Comparison of ENCODE assay signal across 22 cellular contexts in the genomic region with DNA sequence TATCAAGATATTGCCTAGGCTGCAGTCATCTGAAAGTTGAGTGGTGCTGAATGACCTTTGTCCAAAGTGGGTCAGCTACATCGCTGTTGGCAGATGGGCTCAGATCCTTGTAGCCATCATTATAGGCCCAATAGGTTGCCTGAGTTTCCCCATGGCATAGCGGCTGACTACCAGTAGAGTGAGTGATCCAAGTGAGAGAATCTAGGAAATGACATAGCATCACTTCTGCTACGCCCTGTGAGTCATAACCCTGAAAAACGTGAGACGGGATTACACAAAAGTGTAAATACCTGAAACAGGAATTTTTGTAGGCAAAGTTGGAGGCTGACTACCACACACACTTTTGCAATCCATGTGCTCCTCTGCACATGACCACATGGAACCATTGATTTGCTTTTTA.
DNase-seq lines count a peak whose midpoint lies in the region; ATAC-seq, FAIRE-seq and TF ChIP-seq lines count a peak whose summit lies in the region.
"Had no signal": no experiment of that assay in that cellular context is flagged by ENCODE, and none has a peak within 500 bp of the region (broad histone marks: within the 10 kb centered on the region; RNA-seq: fewer than 3 reads in every experiment).

No MANE protein-coding gene starts in this region.

- no peaks in the 10 kb centered on the region for H3K4me1 ChIP-seq in HepG2 (ENCODE audit: insufficient read depth, low read length)
- H3K4me1 ChIP-seq in right lobe of liver, result no peaks in the 10 kb centered on the region
- H3K4me1 ChIP-seq in MM.1S (ENCODE audit: low read length), result no peaks in the 10 kb centered on the region
- H3K4me1 ChIP-seq: BLaER1, Caco-2 had no signal

- no peaks in the 10 kb centered on the region for H3K4me1 Mint-ChIP-seq in activated naive CD8-positive, alpha-beta T cell treated with anti-CD3 and anti-CD28 coated beads, Interleukin-2, amount 50 U/mL, for 24 hours
- H3K4me1 Mint-ChIP-seq: B cell; CD4-positive, CD25-positive, alpha-beta regulatory T cell had no signal

- no peak for TF ChIP-seq RAD21 in HepG2 (CRISPR knock-in tag; IDR thresholded peaks at IDR 0.05)

- H3K79me2 ChIP-seq in HepG2 (ENCODE audit: insufficient read depth, low read length) (no peaks in the 10 kb centered on the region), MM.1S (ENCODE audit: low read length) (no peaks in the 10 kb centered on the region)

- no peaks in the 10 kb centered on the region for H3K36me3 ChIP-seq in HepG2 (replicated peaks in 1 of 2; ENCODE audit: control insufficient read depth in 1 of 2, insufficient read depth in 2 of 2, low read length in 2 of 2)
- H3K36me3 ChIP-seq in right lobe of liver, result no peaks in the 10 kb centered on the region
- H3K36me3 ChIP-seq in MM.1S (replicated peaks; ENCODE audit: insufficient read depth, low read length), result no peaks in the 10 kb centered on the region
- H3K36me3 ChIP-seq: BLaER1 had no signal

- no peak for ATAC-seq in HepG2
- ATAC-seq in right lobe of liver, result no peak
- no peak for ATAC-seq in activated naive CD8-positive, alpha-beta T cell treated with anti-CD3 and anti-CD28 coated beads, Interleukin-2, amount 50 U/mL, for 24 hours
- ATAC-seq: CD8-positive, alpha-beta T cell; GM12878 had no signal

- DNase-seq in HepG2 (ENCODE audit: low spot score) (no peak), right lobe of liver (no peak), HT1080 (ENCODE audit: low read depth) (peak; percentile 54), epithelial cell of esophagus (ENCODE audit: low read depth) (peak; percentile 0), MM.1S (no peak)
- DNase-seq in activated naive CD8-positive, alpha-beta T cell treated with anti-CD3 and anti-CD28 coated beads, Interleukin-2, amount 50 U/mL, for 24 hours, result no peak
- DNase-seq: Caco-2; CD4-positive, CD25-positive, alpha-beta regulatory T cell; CD8-positive, alpha-beta T cell; DMS 273 treated with DMSO at 0.1 percent for 48 hours; DND-41; GDM1; GM23248; H7; HCEC 1CT had no signal

- no peak for TF ChIP-seq POLR2A in HepG2 (IDR thresholded peaks at IDR 0.05; ENCODE audit: insufficient read depth in 1 of 2, low read depth in 2 of 2, low read length in 2 of 2)
- TF ChIP-seq POLR2A in right lobe of liver (IDR thresholded peaks at IDR 0.05), result no peak

- no peak overlapping the region for H3K9ac ChIP-seq in HepG2 (ENCODE audit: insufficient read depth, low read depth, low read length)
- H3K9ac ChIP-seq in MM.1S (ENCODE audit: low read length), result no peak overlapping the region
- H3K9ac ChIP-seq: BLaER1, GM23248 had no signal

- H3K36me3 Mint-ChIP-seq in activated naive CD8-positive, alpha-beta T cell treated with anti-CD3 and anti-CD28 coated beads, Interleukin-2, amount 50 U/mL, for 24 hours (ENCODE audit: low read depth), result no peaks in the 10 kb centered on the region
- H3K36me3 Mint-ChIP-seq: CD4-positive, CD25-positive, alpha-beta regulatory T cell; CD8-positive, alpha-beta T cell had no signal

- intact Hi-C loops in HepG2 (cut with micrococcal nuclease; ENCODE audit: unreplicated experiment), result no loop called here
- intact Hi-C loops in right lobe of liver (cut with DNase I), result no loop called here

- no peaks in the 10 kb centered on the region for H4K20me1 ChIP-seq in HepG2 (ENCODE audit: insufficient read depth, low read length)
- no peaks in the 10 kb centered on the region for H4K20me1 ChIP-seq in MM.1S (ENCODE audit: insufficient read depth, low read length)
- H4K20me1 ChIP-seq: BLaER1 had no signal

- H3K27me3 ChIP-seq in HepG2 (ENCODE audit: control insufficient read depth in 1 of 2, insufficient read depth in 2 of 2, low read length in 2 of 2) (no peaks in the 10 kb centered on the region), right lobe of liver (no peaks in the 10 kb centered on the region), MM.1S (replicated peaks; ENCODE audit: insufficient read depth, low read length) (no peaks in the 10 kb centered on the region)
- H3K27me3 ChIP-seq: BLaER1 had no signal

- H3K9me3 ChIP-seq in HepG2 (ENCODE audit: low read length), result peaks cover 28% of the 10 kb centered on the region
- H3K9me3 ChIP-seq in right lobe of liver, result no peaks in the 10 kb centered on the region
- no peaks in the 10 kb centered on the region for H3K9me3 ChIP-seq in MM.1S (replicated peaks; ENCODE audit: insufficient read depth, low read length)
- H3K9me3 ChIP-seq: BLaER1, Caco-2 had no signal

- no peak overlapping the region for H3K4me3 Mint-ChIP-seq in activated naive CD8-positive, alpha-beta T cell treated with anti-CD3 and anti-CD28 coated beads, Interleukin-2, amount 50 U/mL, for 24 hours
- H3K4me3 Mint-ChIP-seq: B cell; CD4-positive, CD25-positive, alpha-beta regulatory T cell; CD8-positive, alpha-beta T cell had no signal

- no peaks in the 10 kb centered on the region for H3K27me3 Mint-ChIP-seq in activated naive CD8-positive, alpha-beta T cell treated with anti-CD3 and anti-CD28 coated beads, Interleukin-2, amount 50 U/mL, for 24 hours
- H3K27me3 Mint-ChIP-seq: B cell; CD4-positive, CD25-positive, alpha-beta regulatory T cell had no signal

- POLR2A ChIA-PET in HepG2 (lab: Yijun Ruan, JAX), result no interaction called here

- H3K4me3 ChIP-seq in HepG2 (replicated peaks in 1 of 3; ENCODE audit: insufficient read depth in 1 of 3, low read depth in 2 of 3, low read length in 3 of 3) (no peak overlapping the region), right lobe of liver (no peak overlapping the region), epithelial cell of esophagus (ENCODE audit: low read length) (no peak overlapping the region), MM.1S (ENCODE audit: low read length) (no peak overlapping the region)
- H3K4me3 ChIP-seq: BLaER1, GM12878, GM23248 had no signal

- H3K27ac ChIP-seq in HepG2 (ENCODE audit: extremely low read length, insufficient read depth, low read length) (no peak overlapping the region), right lobe of liver (no peak overlapping the region), MM.1S (ENCODE audit: low read length) (no peak overlapping the region)
- H3K27ac ChIP-seq: BLaER1, C4-2B, GM23248 had no signal

- no peak overlapping the region for H3K27ac Mint-ChIP-seq in activated naive CD8-positive, alpha-beta T cell treated with anti-CD3 and anti-CD28 coated beads, Interleukin-2, amount 50 U/mL, for 24 hours
- H3K27ac Mint-ChIP-seq: B cell; CD8-positive, alpha-beta T cell had no signal

- TF ChIP-seq CTCF in HepG2 (CRISPR knock-in tag; IDR thresholded peaks at IDR 0.05), result no peak
- no peak for TF ChIP-seq CTCF in right lobe of liver (IDR thresholded peaks at IDR 0.05)
- no peak for TF ChIP-seq CTCF in epithelial cell of esophagus (IDR thresholded peaks at IDR 0.05; ENCODE audit: insufficient read depth, low read depth, low read length, missing control alignments)
- TF ChIP-seq CTCF in MM.1S (IDR thresholded peaks at IDR 0.05; ENCODE audit: low read length), result no peak

- no peaks in the 10 kb centered on the region for H3F3A ChIP-seq in MM.1S (ENCODE audit: insufficient read depth, low read length)

- H3K9me2 ChIP-seq in MM.1S (replicated peaks; ENCODE audit: insufficient read depth, low read length), result no peaks in the 10 kb centered on the region

- in situ Hi-C loops in HepG2 (cut with HindIII; ENCODE audit: extremely low pct_ligation_motif_present, low pct_unique_long_range_greater_than_20kb), result no loop called here

- no peak for FAIRE-seq in HepG2 (lab: Jason Lieb, UNC)
- FAIRE-seq: A204.1, GM12878, GM19239, H1 had no signal

- CTCF ChIA-PET in HepG2 (lab: Yijun Ruan, JAX; ENCODE audit: low intra/inter-chr PET ratio, low total read pairs), result no interaction called here

- H3K4me2 ChIP-seq in HepG2 (ENCODE audit: low read depth, low read length) (no peak overlapping the region), MM.1S (ENCODE audit: low read depth, low read length) (no peak overlapping the region)
- H3K4me2 ChIP-seq: BLaER1 had no signal

- no TSS peak for BruUV-seq in HepG2 (replicated peaks; lab: Mats Ljungman, UMichigan)

- WGBS in HepG2 (ENCODE audit: low lambda C conversion rate), result 5% methylated on average over 5 of the region's 5 CpGs
- 76% methylated on average over 5 of the region's 5 CpGs for WGBS in right lobe of liver (ENCODE audit: insufficient coverage, low coverage, low lambda C conversion rate, missing lambda C conversion rate)

- peaks cover 31% of the 10 kb centered on the region for H3K9me3 Mint-ChIP-seq in activated naive CD8-positive, alpha-beta T cell treated with anti-CD3 and anti-CD28 coated beads, Interleukin-2, amount 50 U/mL, for 24 hours

- H2AFZ ChIP-seq in HepG2 (ENCODE audit: low read length) (no peak overlapping the region), MM.1S (ENCODE audit: low read length) (no peak overlapping the region)
- H2AFZ ChIP-seq: GM23248 had no signal

- TF ChIP-seq EP300 in HepG2 (IDR thresholded peaks at IDR 0.05; ENCODE audit: low read depth in 2 of 2, low read length in 2 of 2), result no peak
- TF ChIP-seq EP300 in HepG2 (CRISPR knock-in tag; IDR thresholded peaks at IDR 0.05; ENCODE audit: borderline replicate concordance), result no peak

TF ChIP-seq in HepG2, 621 proteins besides CTCF, POLR2A, EP300 and RAD21:
- TF ChIP-seq, protein P1, sequence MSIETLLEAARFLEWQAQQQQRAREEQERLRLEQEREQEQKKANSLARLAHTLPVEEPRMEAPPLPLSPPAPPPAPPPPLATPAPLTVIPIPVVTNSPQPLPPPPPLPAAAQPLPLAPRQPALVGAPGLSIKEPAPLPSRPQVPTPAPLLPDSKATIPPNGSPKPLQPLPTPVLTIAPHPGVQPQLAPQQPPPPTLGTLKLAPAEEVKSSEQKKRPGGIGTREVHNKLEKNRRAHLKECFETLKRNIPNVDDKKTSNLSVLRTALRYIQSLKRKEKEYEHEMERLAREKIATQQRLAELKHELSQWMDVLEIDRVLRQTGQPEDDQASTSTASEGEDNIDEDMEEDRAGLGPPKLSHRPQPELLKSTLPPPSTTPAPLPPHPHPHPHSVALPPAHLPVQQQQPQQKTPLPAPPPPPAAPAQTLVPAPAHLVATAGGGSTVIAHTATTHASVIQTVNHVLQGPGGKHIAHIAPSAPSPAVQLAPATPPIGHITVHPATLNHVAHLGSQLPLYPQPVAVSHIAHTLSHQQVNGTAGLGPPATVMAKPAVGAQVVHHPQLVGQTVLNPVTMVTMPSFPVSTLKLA (IDR thresholded peaks at IDR 0.05), result peak; percentile 53; the same call in 1 of the 2 replicates
- no peak for TF ChIP-seq ZNF747 (CRISPR knock-in tag; IDR thresholded peaks at IDR 0.05; ENCODE audit: borderline replicate concordance)

Comparison
In these comparisons a context has a peak if more than half of its experiments do, and no peak if none do; other contexts are left out.
1. DNase-seq: peak in HT1080 (single experiment) and epithelial cell of esophagus (single experiment); none in HepG2 (single experiment), right lobe of liver (0 of 3), activated naive CD8-positive, alpha-beta T cell treated with anti-CD3 and anti-CD28 coated beads, Interleukin-2, amount 50 U/mL, for 24 hours (single experiment) and MM.1S (single experiment).